1 cellular context compared by ENCODE assay signal in genomic region chr20:36607586-36608387, GRCh38.
TF ChIP-seq lines count a peak whose summit lies in the region.

No MANE protein-coding gene starts in this region.

TF ChIP-seq in neural cell, 6 proteins besides CTCF, POLR2A, EP300 and RAD21:
- TF ChIP-seq POLR2AphosphoS5 (IDR thresholded peaks at IDR 0.05) (no peak), TAF1 (IDR thresholded peaks at IDR 0.05; ENCODE audit: low read depth) (no peak), MXI1 (conservative IDR thresholded peaks at IDR 0.05; ENCODE audit: poor library complexity, severe bottlenecking) (no peak), REST (IDR thresholded peaks at IDR 0.05; ENCODE audit: borderline replicate concordance) (no peak), EZH2 (IDR thresholded peaks at IDR 0.05; ENCODE audit: borderline replicate concordance, insufficient read depth, low read length, poor library complexity, severe bottlenecking) (no peak), SMC3 (conservative IDR thresholded peaks at IDR 0.05; ENCODE audit: poor library complexity) (no peak)
